ENCODE assay signal across 8 cellular contexts in the genomic region with DNA sequence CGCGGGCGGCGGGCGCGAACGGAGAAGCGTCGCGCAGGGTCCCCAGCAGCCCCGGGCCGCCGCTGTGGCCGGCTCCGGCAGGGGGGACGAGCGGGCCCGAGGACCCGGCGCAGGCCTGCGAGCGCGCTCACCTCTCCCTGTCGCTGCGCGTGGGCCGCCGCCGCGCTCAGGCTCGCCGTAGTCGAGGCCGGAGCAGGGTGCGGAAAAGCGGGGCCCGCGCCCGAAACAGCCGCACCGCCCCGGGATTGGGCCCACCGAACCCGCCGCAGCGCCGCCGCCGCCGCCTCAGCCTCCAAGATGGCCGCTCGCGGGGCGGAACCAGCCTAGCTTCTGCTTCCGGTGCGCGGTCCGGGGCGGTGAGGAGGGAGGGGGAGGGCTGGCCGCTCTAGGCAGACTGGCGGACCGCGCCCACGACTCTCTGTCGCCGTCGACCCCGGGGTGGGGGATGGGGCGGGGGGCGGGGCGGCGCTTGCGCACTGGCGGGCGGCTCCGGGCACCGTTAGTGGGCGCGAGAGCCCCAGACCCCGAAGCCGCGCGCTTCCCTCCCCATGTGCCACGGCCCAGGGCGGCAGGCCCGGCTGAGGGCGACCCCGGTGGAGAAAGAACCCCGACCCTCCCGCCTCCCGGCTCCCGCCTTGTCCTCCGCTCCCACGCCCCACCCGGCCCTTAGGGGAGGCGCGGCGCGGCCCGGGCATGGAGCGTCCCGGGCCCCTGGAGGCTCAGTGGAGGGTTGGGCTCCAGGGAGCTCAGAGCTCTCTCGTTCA. TPM values are rescaled to one million over a fixed set of nuclear protein-coding genes. Genes with fewer than 3 reads are reported as not detected.
A peak's percentile ranks its signal among the peaks of the same experiment; 100 is the strongest.
DNase-seq lines count a peak whose midpoint lies in the region; ATAC-seq and TF ChIP-seq lines count a peak whose summit lies in the region.

UBE2J2 (minus strand) TSS at position 320 of the 764 bp plus-strand sequence. CDS start 5,862 bp downstream, outside the sequence.

- peaks cover 0 to 2% of the 10 kb centered on the region in 2 donors for H3K36me3 ChIP-seq in left lung

- H3K27ac ChIP-seq in left lung: peak within 1 kb of the TSS; percentile 56 to 80

- no peak for TF ChIP-seq CTCF in left lung (IDR thresholded peaks at IDR 0.05)

- no peaks in the 10 kb centered on the region for H3K9me3 ChIP-seq in left lung

- intact Hi-C loops in left lung (cut with DNase I): no loop called here

- H3K4me3 ChIP-seq in left lung: peak within 1 kb of the TSS; percentile 83 to 94

- ATAC-seq in GM19023 (IDR thresholded peaks at IDR 0.05; ENCODE audit: unreplicated experiment): peak; percentile 79
- ATAC-seq in HG03354 (IDR thresholded peaks at IDR 0.05; ENCODE audit: poor library complexity, severe bottlenecking, unreplicated experiment): peak; percentile 82
- peak; percentile 98 for ATAC-seq in left lung

- H3K27me3 ChIP-seq in left lung: no peaks in the 10 kb centered on the region

- H3K4me1 ChIP-seq in left lung: peaks cover 22 to 41% of the 10 kb centered on the region in 2 donors

- DNase-seq in AG08395 (ENCODE audit: low spot score): peak; percentile 98
- peak; percentile 85 for DNase-seq in NCI-H748 (lab: John Stamatoyannopoulos, UW; ENCODE audit: unreplicated experiment)
- DNase-seq in activated CD4-positive, alpha-beta T cell treated with anti-CD3 and anti-CD28 coated beads, Interleukin-2, amount 50 U/mL, for 1 hour: peak; percentile 93
- DNase-seq in dedifferentiated amniotic fluid mesenchymal stem cell (ENCODE audit: extremely low spot score): peak; percentile 79
- DNase-seq in left lung: peak; percentile 95 to 99
- peak; percentile 91 for DNase-seq in stimulated activated CD4-positive, alpha-beta T cell treated with anti-CD3 and anti-CD28 coated beads, Interleukin-2, amount 100 ng/mL, for 4 hours (ENCODE audit: low read depth)

RNA-seq across cellular contexts. Expression of gene UBE2J2, which starts in this region (rescaled TPM):
- total RNA-seq in left lung: 10 to 100 TPM; 42.8 to 53.1 TPM

Comparison
In these comparisons a context has a peak if more than half of its experiments do, and no peak if none do; other contexts are left out.
1. Peak in every context shown above with its lines: DNase-seq, ATAC-seq, H3K4me3 ChIP-seq and H3K27ac ChIP-seq.